ENCODE assay signal across 15 cellular contexts in the genomic region with DNA sequence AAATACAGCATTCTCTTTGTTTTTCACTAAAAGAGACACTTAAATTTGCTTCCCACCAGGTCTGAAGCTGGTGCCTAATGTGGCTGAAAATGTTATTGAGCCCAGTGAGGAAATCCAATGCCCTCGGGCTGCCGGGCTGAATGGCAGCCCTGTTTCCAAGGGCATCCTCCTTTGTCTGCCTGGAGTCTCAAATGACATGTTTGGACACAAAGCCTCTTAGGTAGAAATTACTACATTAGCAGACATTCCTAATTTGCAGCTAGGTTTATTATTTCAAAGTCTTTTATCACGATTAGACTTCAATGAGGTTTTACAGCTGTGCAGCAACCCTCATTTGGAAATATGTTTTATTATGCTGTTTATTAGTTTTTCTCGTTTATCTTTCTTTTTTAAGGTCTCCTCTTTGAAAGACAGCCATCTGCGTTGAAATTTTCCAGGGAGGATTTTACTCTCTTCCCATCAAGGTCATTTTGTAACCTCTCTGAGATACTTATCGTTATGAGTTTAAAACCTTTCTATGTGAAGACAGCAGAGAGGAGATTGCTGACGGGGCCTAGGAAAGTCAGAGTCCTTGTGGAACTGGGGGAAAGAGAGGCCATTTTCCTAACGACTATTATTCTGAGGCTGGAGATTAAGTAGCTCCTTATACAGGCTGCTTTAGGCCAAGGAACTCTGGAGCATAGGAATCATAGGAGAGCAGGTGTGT. TPM values are rescaled to one million over a fixed set of nuclear protein-coding genes. Genes with fewer than 3 reads are reported as not detected.
DNase-seq lines count a peak whose midpoint lies in the region; ATAC-seq and TF ChIP-seq lines count a peak whose summit lies in the region.
"Had no signal": no experiment of that assay in that cellular context is flagged by ENCODE, and none has a peak within 500 bp of the region (broad histone marks: within the 10 kb centered on the region; RNA-seq: fewer than 3 reads in every experiment).

No MANE protein-coding gene starts in this region.

- peak overlapping the region; percentile 74 for H3K27ac Mint-ChIP-seq in mesothelial cell of epicardium
- H3K27ac Mint-ChIP-seq: HFFc6 had no signal

- ATAC-seq in HG03520 (IDR thresholded peaks at IDR 0.05; ENCODE audit: unreplicated experiment) (no peak), HG03039 (IDR thresholded peaks at IDR 0.05; ENCODE audit: unreplicated experiment) (no peak)

- no peak overlapping the region for H3K4me3 Mint-ChIP-seq in mesothelial cell of epicardium
- H3K4me3 Mint-ChIP-seq: HFFc6 had no signal

- DNase-seq in DMS153 treated with DMSO at 0.1 percent for 48 hours (lab: John Stamatoyannopoulos, UW; ENCODE audit: unreplicated experiment) (peak; percentile 60), NCI-H146 treated with DMSO at 0.1 percent for 48 hours (lab: John Stamatoyannopoulos, UW; ENCODE audit: unreplicated experiment) (peak; percentile 99), RPMI7951 (ENCODE audit: low read depth) (peak; percentile 51), mesothelial cell of epicardium (ENCODE audit: low spot score in 2 of 2, unreplicated experiment in 2 of 2) (no peak), SKM-1 treated with dmso at 0.1 percent for 144 hours (lab: John Stamatoyannopoulos, UW; ENCODE audit: unreplicated experiment) (no peak)
- DNase-seq in activated CD4-positive, CD25-positive, alpha-beta regulatory T cell (lab: John Stamatoyannopoulos, UW): no peak
- DNase-seq: activated effector memory CD4-positive, alpha-beta T cell treated with anti-CD3 and anti-CD28 coated beads, Interleukin-2, amount 50 U/mL, for 16 hours; caudate nucleus; HFFc6; kidney glomerular epithelial cell; RPMI8226; stimulated activated CD4-positive, alpha-beta T cell treated with anti-CD3 and anti-CD28 coated beads, Interleukin-4, amount 100 ng/mL, for 24 hours; stomach had no signal

- peaks cover 15% of the 10 kb centered on the region for H3K4me1 Mint-ChIP-seq in mesothelial cell of epicardium

- H3K36me3 Mint-ChIP-seq in mesothelial cell of epicardium: no peaks in the 10 kb centered on the region

- H3K9me3 Mint-ChIP-seq in mesothelial cell of epicardium: peaks cover 7% of the 10 kb centered on the region
- H3K9me3 Mint-ChIP-seq: HFFc6 had no signal

- TF ChIP-seq CTCF in mesothelial cell of epicardium (IDR thresholded peaks at IDR 0.05; ENCODE audit: unreplicated experiment): no peak

- no peaks in the 10 kb centered on the region for H3K27me3 Mint-ChIP-seq in mesothelial cell of epicardium (ENCODE audit: low read depth)

RNA-seq across cellular contexts. Expression of a gene that starts 59.0 kb away (rescaled TPM):
- total RNA-seq in RPMI7951 (2014; rRNA removed; shearing (Covaris generic)): 16.8 and 17.8 TPM in 2 replicates
- total RNA-seq in mesothelial cell of epicardium: 178 to 188 TPM (median 182 TPM) in 3 replicates

Comparison
In these comparisons a context has a peak if more than half of its experiments do, and no peak if none do; other contexts are left out.
1. DNase-seq: peak in DMS153 treated with DMSO at 0.1 percent for 48 hours (single experiment), NCI-H146 treated with DMSO at 0.1 percent for 48 hours (single experiment) and RPMI7951 (single experiment); none in mesothelial cell of epicardium (0 of 2), SKM-1 treated with dmso at 0.1 percent for 144 hours (single experiment) and activated CD4-positive, CD25-positive, alpha-beta regulatory T cell (0 of 4).